25 cellular contexts compared by ENCODE assay signal in genomic region chr11:45583981-45584380, GRCh38.
"Had no signal": no experiment of that assay in that cellular context is flagged by ENCODE, and none has a peak within 500 bp of the region (broad histone marks: within the 10 kb centered on the region; RNA-seq: fewer than 3 reads in every experiment).

No MANE protein-coding gene starts in this region.

- H3K9me3 ChIP-seq: stomach, suprapubic skin, testis, thoracic aorta, thyroid gland, tibial artery, tibial nerve, transverse colon, upper lobe of left lung, uterus, vagina had no signal

- DNase-seq: stimulated activated CD4-positive, alpha-beta T cell treated with anti-CD3 and anti-CD28 coated beads, Interleukin-2, amount 100 ng/mL, for 48 hours; stimulated activated CD4-positive, alpha-beta T cell treated with anti-CD3 and anti-CD28 coated beads, Interleukin-4, amount 100 ng/mL, for 1 hour; stimulated activated CD4-positive, alpha-beta T cell treated with anti-CD3 and anti-CD28 coated beads, Interleukin-4, amount 100 ng/mL, for 24 hours; stimulated activated CD4-positive, alpha-beta T cell treated with anti-CD3 and anti-CD28 coated beads, Interleukin-4, amount 100 ng/mL, for 4 hours; stimulated activated CD8-positive, alpha-beta memory T cell treated with anti-CD3 and anti-CD28 coated beads, Interleukin-4, amount 100 ng/mL, for 48 hours; stimulated activated naive B cell treated with anti-CD40 and anti-IgM and Interleukin-4, amounts not matched to agents 10 μg/mL and 1 μg/mL and 100 μg/mL, for 72 hours; stimulated activated naive CD4-positive, alpha-beta T cell; stimulated activated naive CD4-positive, alpha-beta T cell treated with Interleukin-2 at 50 U/mL for 16 hours; stimulated activated naive CD8-positive, alpha-beta T cell treated with anti-CD3 and anti-CD28 coated beads, Interleukin-15, amount 100 ng/mL, for 72 hours; stimulated activated naive CD8-positive, alpha-beta T cell treated with anti-CD3 and anti-CD28 coated beads, Interleukin-15, Interleukin-2, amounts not matched to agents 100 U/mL and 50 U/mL, for 24 hours; stomach; substantia nigra; testis; thyroid gland; tibial artery; transverse colon; trophoblast cell; uterus had no signal

- H3K4me1 ChIP-seq: stomach, suprapubic skin, testis, thyroid gland, tibial artery, tibial nerve, transverse colon, upper lobe of left lung, uterus, vagina had no signal

- H3K27ac ChIP-seq: stomach, suprapubic skin, testis, thoracic aorta, thyroid gland, tibial artery, tibial nerve, transverse colon, upper lobe of left lung, uterus, vagina had no signal

- H3K27me3 ChIP-seq: testis, thyroid gland, tibial nerve, upper lobe of left lung, uterus, vagina had no signal

- H3K36me3 ChIP-seq: stomach, suprapubic skin, thoracic aorta, thyroid gland, tibial artery, tibial nerve, transverse colon, upper lobe of left lung, uterus, vagina had no signal

- H3K4me3 ChIP-seq: stomach, suprapubic skin, testis, thoracic aorta, thyroid gland, tibial artery, tibial nerve, transverse colon, upper lobe of left lung, uterus, vagina had no signal

- ATAC-seq: stimulated activated effector memory CD8-positive, alpha-beta T cell treated with anti-CD3 and anti-CD28 coated beads, Interleukin-12 subunit alpha, Interleukin-12 subunit beta, amount 100 ng/mL, for 72 hours; stimulated activated memory B cell treated with anti-CD40 and anti-IgM and Interleukin-4, amounts not matched to agents 10 μg/mL and 1 μg/mL and 100 μg/mL, for 72 hours; stimulated activated naive B cell treated with anti-CD40 and anti-IgM and Interleukin-4, amounts not matched to agents 10 μg/mL and 1 μg/mL and 100 μg/mL, for 72 hours; stimulated activated naive CD8-positive, alpha-beta T cell treated with anti-CD3 and anti-CD28 coated beads, Interleukin-15, amount 100 ng/mL, for 72 hours; stimulated activated naive CD8-positive, alpha-beta T cell treated with anti-CD3 and anti-CD28 coated beads, Interleukin-15, Interleukin-2, amounts not matched to agents 100 U/mL and 50 U/mL, for 24 hours had no signal
